23 cellular contexts compared by ENCODE assay signal in genomic region chr18:6626457-6626856, GRCh38.
"Had no signal": no experiment of that assay in that cellular context is flagged by ENCODE, and none has a peak within 500 bp of the region (broad histone marks: within the 10 kb centered on the region; RNA-seq: fewer than 3 reads in every experiment).

No MANE protein-coding gene starts in this region.

- H3K4me1 Mint-ChIP-seq: activated T-helper 17 cell treated with anti-CD3 and anti-CD28 coated beads, Interleukin-2, amount 50 U/mL, for 72 hours; central memory CD8-positive, alpha-beta T cell; naive thymus-derived CD8-positive, alpha-beta T cell had no signal

- H3K36me3 Mint-ChIP-seq: activated naive CD4-positive, alpha-beta T cell treated with anti-CD3 and anti-CD28 coated beads, Interleukin-2, amount 50 U/mL, for 72 hours; naive thymus-derived CD8-positive, alpha-beta T cell had no signal

- H3K27ac Mint-ChIP-seq: activated naive CD4-positive, alpha-beta T cell treated with anti-CD3 and anti-CD28 coated beads, Interleukin-2, amount 50 U/mL, for 72 hours; activated T-cell treated with anti-CD3 and anti-CD28 coated beads, Interleukin-2, amount 50 U/mL, for 24 hours; activated T-helper 17 cell treated with anti-CD3 and anti-CD28 coated beads, Interleukin-2, amount 50 U/mL, for 72 hours; effector memory CD8-positive, alpha-beta T cell; naive thymus-derived CD8-positive, alpha-beta T cell had no signal

- ATAC-seq: activated naive CD4-positive, alpha-beta T cell treated with anti-CD3 and anti-CD28 coated beads, Interleukin-2, amount 50 U/mL, for 72 hours; activated T-helper 17 cell treated with anti-CD3 and anti-CD28 coated beads, Interleukin-2, amount 50 U/mL, for 72 hours; effector memory CD8-positive, alpha-beta T cell; esophagus mucosa; gastroesophageal sphincter; naive thymus-derived CD8-positive, alpha-beta T cell had no signal

- H3K27me3 Mint-ChIP-seq: activated T-cell treated with anti-CD3 and anti-CD28 coated beads, Interleukin-2, amount 50 U/mL, for 24 hours; activated T-helper 17 cell treated with anti-CD3 and anti-CD28 coated beads, Interleukin-2, amount 50 U/mL, for 72 hours; central memory CD8-positive, alpha-beta T cell; effector memory CD8-positive, alpha-beta T cell; naive thymus-derived CD8-positive, alpha-beta T cell had no signal

- DNase-seq: activated CD4-positive, alpha-beta T cell treated with anti-CD3 and anti-CD28 coated beads, Interleukin-2, amount 50 U/mL, for 4 hours; activated CD8-positive, alpha-beta memory T cell treated with anti-CD3 and anti-CD28 coated beads for 24 hours; activated CD8-positive, alpha-beta memory T cell treated with anti-CD3 and anti-CD28 coated beads, Interleukin-2, amount 50 U/mL, for 4 hours; activated T-cell treated with anti-CD3 and anti-CD28 coated beads, Interleukin-2, amount 50 U/mL, for 24 hours; adrenal gland; colonic mucosa; dorsolateral prefrontal cortex; effector memory CD8-positive, alpha-beta T cell; head of caudate nucleus; hypothalamus; mesendoderm; naive thymus-derived CD8-positive, alpha-beta T cell; ovary; stimulated activated CD4-positive, alpha-beta T cell treated with anti-CD3 and anti-CD28 coated beads, Interleukin-4, amount 100 ng/mL, for 24 hours; stimulated activated naive CD4-positive, alpha-beta T cell treated with Interleukin-2 at 50 U/mL for 16 hours had no signal

- H3K4me3 ChIP-seq: adrenal gland, ascending aorta, colonic mucosa, dorsolateral prefrontal cortex, gastroesophageal sphincter, ovary, prostate gland had no signal

- H3K4me3 Mint-ChIP-seq: activated T-cell treated with anti-CD3 and anti-CD28 coated beads, Interleukin-2, amount 50 U/mL, for 24 hours; activated T-helper 17 cell treated with anti-CD3 and anti-CD28 coated beads, Interleukin-2, amount 50 U/mL, for 72 hours; central memory CD8-positive, alpha-beta T cell; effector memory CD8-positive, alpha-beta T cell; naive thymus-derived CD8-positive, alpha-beta T cell had no signal

- H3K9me3 Mint-ChIP-seq: activated T-cell treated with anti-CD3 and anti-CD28 coated beads, Interleukin-2, amount 50 U/mL, for 24 hours had no signal

- FAIRE-seq: endothelial cell of umbilical vein had no signal

- H3K27ac ChIP-seq: adrenal gland, ascending aorta, colonic mucosa, gastroesophageal sphincter, prostate gland had no signal
